ENCODE assay signal across 1 cellular context in genomic region chr17:82734987-82735866, GRCh38.
TF ChIP-seq lines count a peak whose summit lies in the region.

TSS of gene FN3K (plus strand) at chr17:82735615. CDS start at chr17:82735637, 22 bp downstream.

TF ChIP-seq in K562, 482 proteins besides CTCF, POLR2A, EP300 and RAD21 (continued from another document and continues in another):
- TF ChIP-seq ZBTB9 (CRISPR knock-in tag; IDR thresholded peaks at IDR 0.05) = 0 out of 2 replicates have a peak, but pooled peaks have one; percentile 37
- 0 out of 4 replicates have a peak, but pooled peaks of 1 of the 2 experiments have one; percentile 19 for TF ChIP-seq TEAD1 (CRISPR knock-in tag; IDR thresholded peaks at IDR 0.05)
- no peak for TF ChIP-seq NCOA6 (IDR thresholded peaks at IDR 0.05)
- 0 out of 2 replicates have a peak, but pooled peaks have one; percentile 20 for TF ChIP-seq GATAD2A (IDR thresholded peaks at IDR 0.05)
- no peak for TF ChIP-seq CHD4 (IDR thresholded peaks at IDR 0.05; ENCODE audit: insufficient read depth, insufficient replicate concordance, low read depth, low read length, poor library complexity, severe bottlenecking)
- peak; percentile 39; the same call in 1 of the 2 replicates for TF ChIP-seq STAG1 (CRISPR knock-in tag; IDR thresholded peaks at IDR 0.05; ENCODE audit: borderline replicate concordance)
- TF ChIP-seq NRF1 (conservative IDR thresholded peaks at IDR 0.05 in 1 of 2, IDR thresholded peaks at IDR 0.05 in 1 of 2) = peak; percentile 77 to 80
- TF ChIP-seq CXXC5 (CRISPR knock-in tag; IDR thresholded peaks at IDR 0.05) = peak; percentile 91
- no peak for TF ChIP-seq NCOA1 (IDR thresholded peaks at IDR 0.05; ENCODE audit: low read depth)
- no peak for TF ChIP-seq GTF2E2 (tag; IDR thresholded peaks at IDR 0.05)
- peak; percentile 76 to 85; a peak in 3 of 4 replicates for TF ChIP-seq MAZ (CRISPR knock-in tag; conservative IDR thresholded peaks at IDR 0.05 in 1 of 2, IDR thresholded peaks at IDR 0.05 in 1 of 2)
- peak in 1 of 2 experiments; percentile 42; a peak in 2 of 4 replicates for TF ChIP-seq MNT (conservative IDR thresholded peaks at IDR 0.05)
- TF ChIP-seq ZBTB17 (CRISPR knock-in tag; IDR thresholded peaks at IDR 0.05) = 0 out of 2 replicates have a peak, but pooled peaks have one; percentile 57
- peak; percentile 79; the same call in 1 of the 2 replicates for TF ChIP-seq CREB1 (IDR thresholded peaks at IDR 0.05)
- peak; percentile 89 for TF ChIP-seq CREB1 (CRISPR knock-in tag; IDR thresholded peaks at IDR 0.05)
- no peak for TF ChIP-seq FOXK2 (conservative IDR thresholded peaks at IDR 0.05 in 1 of 2, IDR thresholded peaks at IDR 0.05 in 1 of 2; ENCODE audit: low read depth in 2 of 2)
- no peak for TF ChIP-seq TBL1XR1 (IDR thresholded peaks at IDR 0.05; ENCODE audit: low read length in 2 of 2)
- peak; percentile 50 for TF ChIP-seq POLR2B (IDR thresholded peaks at IDR 0.05; ENCODE audit: low read depth, partially characterized antibody)
- peak; percentile 62 for TF ChIP-seq NFIC (IDR thresholded peaks at IDR 0.05)
- peak; percentile 38; the same call in 1 of the 2 replicates for TF ChIP-seq GABPA (tag; conservative IDR thresholded peaks at IDR 0.05; ENCODE audit: low read depth)
- TF ChIP-seq SRSF9 (IDR thresholded peaks at IDR 0.05; ENCODE audit: borderline replicate concordance, low read depth, low read length) = no peak
- no peak for TF ChIP-seq RBM17 (IDR thresholded peaks at IDR 0.05; ENCODE audit: borderline replicate concordance, low read depth, low read length)
- peak; percentile 76 for TF ChIP-seq RBBP5 (IDR thresholded peaks at IDR 0.05; ENCODE audit: borderline replicate concordance, insufficient read depth, low read length, poor library complexity, severe bottlenecking)
- peak; percentile 60; the same call in 1 of the 2 replicates for TF ChIP-seq CAMTA2 (CRISPR knock-in tag; conservative IDR thresholded peaks at IDR 0.05)
- no peak for TF ChIP-seq CREBBP (IDR thresholded peaks at IDR 0.05; ENCODE audit: low read depth, low read length)
- TF ChIP-seq RBM25 (IDR thresholded peaks at IDR 0.05; ENCODE audit: low read depth, low read length, severe bottlenecking) = no peak
- peak; percentile 64; the same call in 1 of the 2 replicates for TF ChIP-seq ZBTB12 (CRISPR knock-in tag; IDR thresholded peaks at IDR 0.05)
- peak; percentile 73 for TF ChIP-seq NR2C2 (CRISPR knock-in tag; IDR thresholded peaks at IDR 0.05)
- TF ChIP-seq NR2C2 (tag; IDR thresholded peaks at IDR 0.05) = peak; percentile 46; the same call in 1 of the 2 replicates
- TF ChIP-seq HDAC8 (tag; IDR thresholded peaks at IDR 0.05) = no peak
- peak; percentile 88 for TF ChIP-seq CREM (IDR thresholded peaks at IDR 0.05; ENCODE audit: low read depth)
- peak; percentile 89 for TF ChIP-seq RB1 (IDR thresholded peaks at IDR 0.05; ENCODE audit: low read depth)
- peak; percentile 46; the same call in 1 of the 2 replicates for TF ChIP-seq ZNF511 (CRISPR knock-in tag; IDR thresholded peaks at IDR 0.05)
- no peak for TF ChIP-seq ID3 (CRISPR knock-in tag; IDR thresholded peaks at IDR 0.05)
- TF ChIP-seq ID3 (tag; IDR thresholded peaks at IDR 0.05) = peak; percentile 64; the same call in 1 of the 2 replicates
- TF ChIP-seq DEAF1 (CRISPR knock-in tag; IDR thresholded peaks at IDR 0.05) = no peak
- peak; percentile 25; the same call in 1 of the 2 replicates for TF ChIP-seq BHLHE40 (IDR thresholded peaks at IDR 0.05; ENCODE audit: low read length)
- TF ChIP-seq CBX3 (IDR thresholded peaks at IDR 0.05; ENCODE audit: borderline replicate concordance in 1 of 2, low read length in 2 of 2) = 0 out of 3 replicates have a peak, but pooled peaks of 1 of the 2 experiments have one; percentile 27
- no peak for TF ChIP-seq ZNF707 (CRISPR knock-in tag; conservative IDR thresholded peaks at IDR 0.05)
- TF ChIP-seq FOXK1 (CRISPR knock-in tag; IDR thresholded peaks at IDR 0.05; ENCODE audit: borderline replicate concordance) = peak; percentile 23; the same call in 1 of the 2 replicates
- TF ChIP-seq NR3C1 (CRISPR knock-in tag; IDR thresholded peaks at IDR 0.05) = peak; percentile 47; the same call in 1 of the 2 replicates
- TF ChIP-seq NFE2 (IDR thresholded peaks at IDR 0.05; ENCODE audit: low read depth) = no peak
- TF ChIP-seq RERE (CRISPR knock-in tag; IDR thresholded peaks at IDR 0.05; ENCODE audit: borderline replicate concordance) = peak; percentile 74; the same call in 1 of the 2 replicates
- TF ChIP-seq ZBTB49 (CRISPR knock-in tag; IDR thresholded peaks at IDR 0.05; ENCODE audit: borderline replicate concordance) = no peak
- peak; percentile 73 for TF ChIP-seq ATF7 (IDR thresholded peaks at IDR 0.05)
- no peak for TF ChIP-seq ZNF655 (CRISPR knock-in tag; IDR thresholded peaks at IDR 0.05)
- 0 out of 2 replicates have a peak, but pooled peaks have one; percentile 41 for TF ChIP-seq ZBTB2 (IDR thresholded peaks at IDR 0.05)
- peak; percentile 94 for TF ChIP-seq L3MBTL2 (IDR thresholded peaks at IDR 0.05)
- TF ChIP-seq DDX20 (tag; IDR thresholded peaks at IDR 0.05; ENCODE audit: low read depth) = no peak
